ENCODE assay signal across 15 cellular contexts in the genomic region with DNA sequence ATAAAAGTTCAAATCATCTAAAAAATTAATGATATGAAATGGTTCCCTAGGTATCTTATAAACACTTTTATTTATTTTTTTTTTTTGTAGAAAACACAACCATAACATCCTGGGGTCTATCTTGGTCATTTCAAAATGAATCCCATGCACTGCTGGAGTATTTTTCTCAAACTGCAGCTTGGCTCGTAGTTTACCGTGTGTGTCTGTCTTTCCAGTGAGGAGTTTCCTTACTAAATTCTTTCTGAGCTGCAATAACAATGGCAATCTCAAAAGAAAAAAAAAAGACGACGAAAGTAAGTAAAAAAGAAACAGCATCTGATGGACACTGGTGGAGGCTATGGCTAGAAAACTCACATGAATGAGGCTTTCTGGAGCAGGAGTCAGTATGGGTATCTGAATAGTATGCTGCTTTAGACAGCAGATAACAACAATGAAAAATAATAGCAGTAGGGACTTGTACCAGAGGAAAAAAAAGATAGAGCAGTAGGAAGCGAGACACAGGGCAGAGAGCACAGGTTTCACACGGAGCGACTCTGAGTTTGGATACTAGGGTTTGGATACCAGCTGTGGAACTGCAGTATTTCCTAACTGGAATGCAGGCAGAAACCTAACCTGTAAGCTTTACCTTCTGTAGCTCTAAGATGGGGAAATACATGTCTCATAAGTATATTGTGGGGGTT. TPM values are rescaled to one million over a fixed set of nuclear protein-coding genes. Genes with fewer than 3 reads are reported as not detected.
A peak's percentile ranks its signal among the peaks of the same experiment; 100 is the strongest.
DNase-seq lines count a peak whose midpoint lies in the region; ATAC-seq, FAIRE-seq and TF ChIP-seq lines count a peak whose summit lies in the region.
"Had no signal": no experiment of that assay in that cellular context is flagged by ENCODE, and none has a peak within 500 bp of the region (broad histone marks: within the 10 kb centered on the region; RNA-seq: fewer than 3 reads in every experiment).

No MANE protein-coding gene starts in this region.

- no TSS peak for BruUV-seq in mammary epithelial cell (replicated peaks; lab: Mats Ljungman, UMichigan)

- H3K27me3 Mint-ChIP-seq in osteocyte (ENCODE audit: unreplicated experiment): no peaks in the 10 kb centered on the region
- H3K27me3 Mint-ChIP-seq: memory B cell had no signal

- dilution Hi-C loops in mammary epithelial cell (cut with HindIII; ENCODE audit: low sequenced_read_pairs): no loop called here

- H3K9me3 Mint-ChIP-seq in osteocyte (ENCODE audit: unreplicated experiment): peaks cover under 1% of the 10 kb centered on the region

- intact Hi-C loops in breast epithelium (cut with DNase I; ENCODE audit: low total_unique reads): no loop called here
- intact Hi-C loops in mammary epithelial cell (cut with micrococcal nuclease): no loop called here
- intact Hi-C loops in pancreas (cut with DNase I): no loop called here

- H3K36me3 Mint-ChIP-seq in osteocyte (ENCODE audit: unreplicated experiment): peaks cover 2% of the 10 kb centered on the region
- H3K36me3 Mint-ChIP-seq: memory B cell had no signal

- CTCF ChIA-PET in mammary epithelial cell (lab: Charles Lee; ENCODE audit: low non-redundant PET): no interaction called here

- no peak overlapping the region for H3K4me3 Mint-ChIP-seq in osteocyte (ENCODE audit: unreplicated experiment)
- H3K4me3 Mint-ChIP-seq: memory B cell had no signal

- no peaks in the 10 kb centered on the region for H3K79me2 ChIP-seq in mammary epithelial cell (ENCODE audit: insufficient read depth, low read length)

- no peak for DNase-seq in breast epithelium (ENCODE audit: low spot score in 2 of 2)
- no peak for DNase-seq in mammary epithelial cell
- DNase-seq in fibroblast of the aortic adventitia (ENCODE audit: low read depth): peak; percentile 27
- DNase-seq in osteocyte (ENCODE audit: extremely low spot score, unreplicated experiment): no peak
- DNase-seq in HK-2 (ENCODE audit: unreplicated experiment): no peak
- no peak for DNase-seq in pancreas
- DNase-seq in D341Med (ENCODE audit: low spot score): no peak
- DNase-seq: 8988T, activated gamma-delta T cell treated with Interleukin-2 at 50 U/mL for 16 hours, GF-D8, NCI-H226, SK-N-SH had no signal

- H3K27ac Mint-ChIP-seq in osteocyte (ENCODE audit: unreplicated experiment): peak overlapping the region; percentile 69
- H3K27ac Mint-ChIP-seq: memory B cell had no signal

- H3K27ac ChIP-seq in breast epithelium (peak overlapping the region; percentile 40 to 59), mammary epithelial cell (ENCODE audit: insufficient read depth, low read depth, low read length) (no peak overlapping the region), pancreas (no peak overlapping the region)
- H3K27ac ChIP-seq: neutrophil had no signal

- no peak overlapping the region for H3K4me2 ChIP-seq in mammary epithelial cell (ENCODE audit: insufficient read depth, low read depth, low read length)
- H3K4me2 ChIP-seq: SK-N-SH had no signal

- peaks cover 16% of the 10 kb centered on the region for H3K4me1 Mint-ChIP-seq in osteocyte (ENCODE audit: unreplicated experiment)

- TF ChIP-seq CTCF in breast epithelium (IDR thresholded peaks at IDR 0.05) (no peak), mammary epithelial cell (conservative IDR thresholded peaks at IDR 0.05 in 1 of 2, IDR thresholded peaks at IDR 0.05 in 1 of 2; ENCODE audit: extremely low read depth in 1 of 2, insufficient read depth in 1 of 2, low read depth in 1 of 2, low read length in 2 of 2) (no peak), fibroblast of the aortic adventitia (IDR thresholded peaks at IDR 0.05; ENCODE audit: insufficient read depth, low read length) (no peak), osteocyte (IDR thresholded peaks at IDR 0.05) (no peak), pancreas (IDR thresholded peaks at IDR 0.05) (no peak)

- no peak for TF ChIP-seq POLR2A in breast epithelium (IDR thresholded peaks at IDR 0.05)

- no peak overlapping the region for H2AFZ ChIP-seq in mammary epithelial cell (ENCODE audit: low read depth, low read length)

- H3K4me3 ChIP-seq in breast epithelium (peak overlapping the region in 2 of 3 donors; percentile 3 to 32), mammary epithelial cell (replicated peaks in 1 of 3; ENCODE audit: insufficient read depth in 1 of 3, low read depth in 2 of 3, low read length in 3 of 3) (no peak overlapping the region), fibroblast of the aortic adventitia (ENCODE audit: low read depth, low read length) (no peak overlapping the region), pancreas (no peak overlapping the region)

- 92% methylated on average over 6 of the region's 7 CpGs for WGBS in mammary epithelial cell (ENCODE audit: low coverage, missing lambda C conversion rate)
- WGBS in pancreas, 2 donors: 53 to 55% methylated on average over 7 of the region's 7 CpGs

- H3K4me1 ChIP-seq in breast epithelium (no peaks in the 10 kb centered on the region), mammary epithelial cell (ENCODE audit: insufficient read depth, low read length) (no peaks in the 10 kb centered on the region), pancreas (no peaks in the 10 kb centered on the region)

- H3K9ac ChIP-seq in mammary epithelial cell (ENCODE audit: insufficient read depth, low read length): no peak overlapping the region
- H3K9ac ChIP-seq: SK-N-SH had no signal

- FAIRE-seq in pancreas (lab: Jason Lieb, UNC): no peak

- ATAC-seq in pancreas (no peak), GM19455 (IDR thresholded peaks at IDR 0.05; ENCODE audit: unreplicated experiment) (no peak)

- H3K36me3 ChIP-seq in breast epithelium: no peaks in the 10 kb centered on the region
- H3K36me3 ChIP-seq in mammary epithelial cell (ENCODE audit: insufficient read depth, low read length): no peaks in the 10 kb centered on the region
- no peaks in the 10 kb centered on the region for H3K36me3 ChIP-seq in pancreas
- H3K36me3 ChIP-seq: neutrophil had no signal

- in situ Hi-C loops in mammary epithelial cell (cut with MboI; ENCODE audit: low sequenced_read_pairs in 2 of 2): no loop called here

- H3K9me3 ChIP-seq in breast epithelium: no peaks in the 10 kb centered on the region
- no peaks in the 10 kb centered on the region for H3K9me3 ChIP-seq in mammary epithelial cell (replicated peaks; ENCODE audit: insufficient read depth, low read length)
- H3K9me3 ChIP-seq in pancreas: no peaks in the 10 kb centered on the region
- H3K9me3 ChIP-seq: neutrophil, SK-N-SH had no signal

- H3K27me3 ChIP-seq in breast epithelium: no peaks in the 10 kb centered on the region
- H3K27me3 ChIP-seq in mammary epithelial cell (ENCODE audit: insufficient read depth, low read length): no peaks in the 10 kb centered on the region
- no peaks in the 10 kb centered on the region for H3K27me3 ChIP-seq in pancreas
- H3K27me3 ChIP-seq: neutrophil had no signal

- H4K20me1 ChIP-seq in mammary epithelial cell (ENCODE audit: insufficient read depth, low read length): no peaks in the 10 kb centered on the region

RNA-seq across cellular contexts. Expression of a gene that starts 43.5 kb away (rescaled TPM):
- total RNA-seq in breast epithelium (100 to 1,000 TPM in 1 of 3 donors, 10 to 100 TPM in 2; 40.4 to 164 (median 57.4) TPM), mammary epithelial cell (1 to 10 TPM in 1 of 2 donors, under 1 TPM in 1; 0.54 to 3.0 TPM), fibroblast of the aortic adventitia (ENCODE audit: low replicate concordance) (10.6 and 18.3 TPM in 2 replicates), osteocyte (7.0 and 7.1 TPM in 2 replicates), pancreas (10 to 100 TPM in 1 of 6 donors, 1 to 10 TPM in 5; 2.5 to 12.2 (median 4.6) TPM)
- polyA plus RNA-seq in mammary epithelial cell (0.67 TPM), pancreas (1 to 10 TPM; 1.8 to 3.3 TPM)
- polyA minus RNA-seq in mammary epithelial cell: not detected

Comparison
In these comparisons a context has a peak if more than half of its experiments do, and no peak if none do; other contexts are left out.
1. H3K27ac ChIP-seq: peak in breast epithelium (2 of 2); none in mammary epithelial cell (single experiment) and pancreas (0 of 4).
2. H3K4me3 ChIP-seq: peak in breast epithelium (2 of 3); none in mammary epithelial cell (0 of 3), fibroblast of the aortic adventitia (single experiment) and pancreas (0 of 4).